ENCODE assay signal across 14 cellular contexts in the genomic region with DNA sequence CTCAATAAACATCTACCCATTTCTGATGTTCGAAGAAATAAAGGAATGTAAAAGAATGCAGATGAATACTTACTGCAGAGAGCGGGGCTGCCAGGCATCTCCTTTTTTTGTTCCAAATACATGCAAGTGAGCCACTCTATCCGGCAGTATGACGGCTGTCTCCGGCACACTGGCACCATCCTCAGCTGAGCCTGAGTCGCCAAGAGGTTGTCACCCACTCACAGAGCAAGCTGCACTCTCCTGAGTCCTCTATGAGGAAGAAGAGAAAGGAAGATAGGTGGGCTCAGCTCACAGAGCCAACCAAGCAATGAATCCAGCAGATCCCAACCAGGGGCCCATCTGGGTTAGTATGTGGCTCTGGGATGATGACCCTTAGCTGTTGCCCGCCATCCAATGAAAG.
DNase-seq lines count a peak whose midpoint lies in the region; ATAC-seq, FAIRE-seq and TF ChIP-seq lines count a peak whose summit lies in the region.
"Had no signal": no experiment of that assay in that cellular context is flagged by ENCODE, and none has a peak within 500 bp of the region (broad histone marks: within the 10 kb centered on the region; RNA-seq: fewer than 3 reads in every experiment).

No MANE protein-coding gene starts in this region.

- no peak for FAIRE-seq in K562 (lab: Jason Lieb, UNC)
- FAIRE-seq: islet of Langerhans had no signal

- H3K27ac ChIP-seq in K562 (ENCODE audit: extremely low read depth, low read depth, low read length) (peak overlapping the region; percentile 24; the same call in 1 of the 3 replicates), thyroid gland (peak overlapping the region in 2 of 3 donors; percentile 22 to 45)
- H3K27ac ChIP-seq: cardiac muscle cell had no signal

- peak overlapping the region; percentile 95 for H3K27ac Mint-ChIP-seq in activated naive CD8-positive, alpha-beta T cell
- no peak overlapping the region for H3K27ac Mint-ChIP-seq in activated naive CD8-positive, alpha-beta T cell treated with anti-CD3 and anti-CD28 coated beads, Interleukin-2, amount 50 U/mL, for 24 hours
- H3K27ac Mint-ChIP-seq in naive B cell (peak overlapping the region in 4 of 6 donors; percentile 54 to 99 (median 81)), WTC11 (no peak overlapping the region)
- H3K27ac Mint-ChIP-seq: activated CD4-positive, alpha-beta T cell treated with anti-CD3 and anti-CD28 coated beads, Interleukin-2, amount 10 ng/mL, durations not matched to agents 7 days and 5 days had no signal

- POLR2A ChIA-PET in K562 (lab: Yijun Ruan, JAX) (no interaction called here), WTC11 (lab: Charles Lee) (no interaction called here)

- ATAC-seq in activated naive CD8-positive, alpha-beta T cell treated with anti-CD3 and anti-CD28 coated beads, Interleukin-2, amount 50 U/mL, for 24 hours = no peak
- no peak for ATAC-seq in K562
- ATAC-seq in naive B cell (ENCODE audit: low read depth in 2 of 2) = no peak
- no peak for ATAC-seq in WTC11

- 0 out of 2 replicates have a peak, but pooled peaks cover 3% of the 10 kb centered on the region for H4K20me1 ChIP-seq in K562 (replicated peaks; ENCODE audit: control insufficient read depth, insufficient read depth, low read length)

- peaks cover 5% of the 10 kb centered on the region for H3K9me1 ChIP-seq in K562 (ENCODE audit: control insufficient read depth, insufficient read depth, low read length)

- H3K4me1 Mint-ChIP-seq in activated naive CD8-positive, alpha-beta T cell (ENCODE audit: low read depth) = peaks cover 80% of the 10 kb centered on the region
- peaks cover 76% of the 10 kb centered on the region for H3K4me1 Mint-ChIP-seq in activated naive CD8-positive, alpha-beta T cell treated with anti-CD3 and anti-CD28 coated beads, Interleukin-2, amount 50 U/mL, for 24 hours
- H3K4me1 Mint-ChIP-seq in naive B cell = peaks cover 66 to 87% (median 85%) of the 10 kb centered on the region in 3 donors
- peaks cover 8% of the 10 kb centered on the region for H3K4me1 Mint-ChIP-seq in WTC11

- TF ChIP-seq CTCF in K562 (IDR thresholded peaks at IDR 0.05 in 2 of 3, conservative IDR thresholded peaks at IDR 0.05 in 1 of 3; ENCODE audit: insufficient read depth in 2 of 3, low read depth in 1 of 3, low read length in 3 of 3) (no peak), thyroid gland (IDR thresholded peaks at IDR 0.05) (no peak), WTC11 (IDR thresholded peaks at IDR 0.05) (no peak)

- no peak for TF ChIP-seq RAD21 in K562 (CRISPR knock-in tag; conservative IDR thresholded peaks at IDR 0.05 in 1 of 2, IDR thresholded peaks at IDR 0.05 in 1 of 2)

- intact Hi-C loops in K562 (cut with micrococcal nuclease) (no loop called here), thyroid gland (cut with DNase I) (no loop called here)

- in situ Hi-C loops in K562 (cut with MboI) = no loop called here

- no peak overlapping the region for H2AFZ ChIP-seq in K562 (ENCODE audit: low read depth, low read length)

- H3K4me3 ChIP-seq in K562 = no peak overlapping the region
- no peak overlapping the region for H3K4me3 ChIP-seq in thyroid gland (replicated peaks in 1 of 3)
- H3K4me3 ChIP-seq: cardiac muscle cell had no signal

- H3K4me1 ChIP-seq in K562 (replicated peaks in 1 of 2; ENCODE audit: control insufficient read depth in 2 of 2, insufficient read depth in 2 of 2, low read length in 2 of 2) (peaks cover 37 to 59% of the 10 kb centered on the region in 2 experiments), thyroid gland (peaks cover 93 to 97% of the 10 kb centered on the region in 2 donors)

- BruUV-seq in K562 (replicated peaks; lab: Mats Ljungman, UMichigan) = no TSS peak

- H3K9me3 ChIP-seq in K562 (replicated peaks; ENCODE audit: control insufficient read depth, insufficient read depth, low read depth, low read length) (no peaks in the 10 kb centered on the region), thyroid gland (no peaks in the 10 kb centered on the region)

- no peak overlapping the region for H3K4me3 Mint-ChIP-seq in activated naive CD8-positive, alpha-beta T cell
- H3K4me3 Mint-ChIP-seq in activated naive CD8-positive, alpha-beta T cell treated with anti-CD3 and anti-CD28 coated beads, Interleukin-2, amount 50 U/mL, for 24 hours = no peak overlapping the region
- peak overlapping the region in 2 of 8 donors; percentile 46 to 73 for H3K4me3 Mint-ChIP-seq in naive B cell
- no peak overlapping the region for H3K4me3 Mint-ChIP-seq in WTC11
- H3K4me3 Mint-ChIP-seq: activated CD4-positive, alpha-beta T cell treated with anti-CD3 and anti-CD28 coated beads, Interleukin-2, amount 10 ng/mL, durations not matched to agents 7 days and 5 days; T-helper 2 cell treated with Interferon-gamma antibody and Interleukin-4, amounts not matched to agents 5 μg/mL and 100 μg/mL, for 36 hours had no signal

- TF ChIP-seq EP300 in K562 (IDR thresholded peaks at IDR 0.05; ENCODE audit: low read length) = no peak

- 88% methylated on average over 7 of the region's 7 CpGs for WGBS in K562 (ENCODE audit: insufficient coverage, low coverage, missing lambda C conversion rate)
- WGBS in thyroid gland, 2 donors = 96% methylated on average over 7 of the region's 7 CpGs

- H3K9ac ChIP-seq in K562 (ENCODE audit: insufficient read depth in 1 of 2, low read depth in 2 of 2, low read length in 2 of 2) = no peak overlapping the region; a peak in 1 of 4 replicates

- H3K79me2 ChIP-seq in K562 (ENCODE audit: control insufficient read depth, insufficient read depth, low read length) = no peaks in the 10 kb centered on the region

- CTCF ChIA-PET in K562 (lab: Yijun Ruan, JAX; ENCODE audit: low intra/inter-chr PET ratio) (no interaction called here), WTC11 (lab: Charles Lee) (no interaction called here)

- DNase-seq in activated naive CD8-positive, alpha-beta T cell treated with anti-CD3 and anti-CD28 coated beads, Interleukin-2, amount 50 U/mL, for 24 hours = no peak
- DNase-seq in K562 (ENCODE audit: extremely low read depth in 1 of 4, low spot score in 3 of 4) = no peak
- DNase-seq in naive B cell = no peak
- DNase-seq in thyroid gland = no peak
- no peak for DNase-seq in WTC11 (ENCODE audit: low spot score)
- no peak for DNase-seq in kidney glomerular epithelial cell (lab: John Stamatoyannopoulos, UW)
- no peak for DNase-seq in UCSD-AML1 (lab: John Stamatoyannopoulos, UW; ENCODE audit: unreplicated experiment)
- DNase-seq: activated CD4-positive, alpha-beta T cell treated with anti-CD3 and anti-CD28 coated beads, Interleukin-2, amount 10 ng/mL, durations not matched to agents 7 days and 5 days; activated effector memory CD4-positive, alpha-beta T cell treated with anti-CD3 and anti-CD28 coated beads, Interleukin-2, amount 50 U/mL, for 16 hours; glutamatergic neuron had no signal

- H3K27me3 ChIP-seq in K562 (ENCODE audit: control insufficient read depth in 2 of 2, insufficient read depth in 2 of 2, low read length in 2 of 2) (no peaks in the 10 kb centered on the region), thyroid gland (no peaks in the 10 kb centered on the region)
- H3K27me3 ChIP-seq: cardiac muscle cell had no signal

- peak overlapping the region; percentile 75; the same call in 1 of the 2 replicates for H3K4me2 ChIP-seq in K562 (ENCODE audit: insufficient read depth, low read length)

- H3K36me3 ChIP-seq in K562 (ENCODE audit: control insufficient read depth, insufficient read depth, low read length) (peaks cover 10% of the 10 kb centered on the region; the same call in 2 of the 3 replicates), thyroid gland (peaks cover 52 to 59% of the 10 kb centered on the region in 2 donors)
- H3K36me3 ChIP-seq: cardiac muscle cell had no signal

- no peaks in the 10 kb centered on the region for H3K9me3 Mint-ChIP-seq in activated naive CD8-positive, alpha-beta T cell (ENCODE audit: low read depth)
- no peaks in the 10 kb centered on the region for H3K9me3 Mint-ChIP-seq in activated naive CD8-positive, alpha-beta T cell treated with anti-CD3 and anti-CD28 coated beads, Interleukin-2, amount 50 U/mL, for 24 hours
- H3K9me3 Mint-ChIP-seq in naive B cell = no peaks in the 10 kb centered on the region
- peaks cover 4% of the 10 kb centered on the region; the same call in 1 of the 2 replicates for H3K9me3 Mint-ChIP-seq in WTC11
- H3K9me3 Mint-ChIP-seq: activated CD4-positive, alpha-beta T cell treated with anti-CD3 and anti-CD28 coated beads, Interleukin-2, amount 10 ng/mL, durations not matched to agents 7 days and 5 days; T-helper 2 cell treated with Interferon-gamma antibody and Interleukin-4, amounts not matched to agents 5 μg/mL and 100 μg/mL, for 36 hours had no signal

- TF ChIP-seq POLR2A in K562 (conservative IDR thresholded peaks at IDR 0.05) (no peak), thyroid gland (IDR thresholded peaks at IDR 0.05) (no peak)

- H3K36me3 Mint-ChIP-seq in activated naive CD8-positive, alpha-beta T cell = peaks cover 15% of the 10 kb centered on the region
- peaks cover 36% of the 10 kb centered on the region for H3K36me3 Mint-ChIP-seq in activated naive CD8-positive, alpha-beta T cell treated with anti-CD3 and anti-CD28 coated beads, Interleukin-2, amount 50 U/mL, for 24 hours (ENCODE audit: low read depth)
- peaks cover 10 to 51% of the 10 kb centered on the region in 2 donors for H3K36me3 Mint-ChIP-seq in naive B cell
- no peaks in the 10 kb centered on the region for H3K36me3 Mint-ChIP-seq in WTC11

- no peaks in the 10 kb centered on the region for H3K27me3 Mint-ChIP-seq in activated naive CD8-positive, alpha-beta T cell
- H3K27me3 Mint-ChIP-seq in activated naive CD8-positive, alpha-beta T cell treated with anti-CD3 and anti-CD28 coated beads, Interleukin-2, amount 50 U/mL, for 24 hours = no peaks in the 10 kb centered on the region
- H3K27me3 Mint-ChIP-seq in naive B cell = no peaks in the 10 kb centered on the region
- no peaks in the 10 kb centered on the region for H3K27me3 Mint-ChIP-seq in WTC11 (ENCODE audit: low read depth)
- H3K27me3 Mint-ChIP-seq: activated CD4-positive, alpha-beta T cell treated with anti-CD3 and anti-CD28 coated beads, Interleukin-2, amount 10 ng/mL, durations not matched to agents 7 days and 5 days had no signal

TF ChIP-seq in WTC11, 78 proteins besides CTCF, POLR2A, EP300 and RAD21:
- TF ChIP-seq NR2C2 (CRISPR knock-in tag; IDR thresholded peaks at IDR 0.05) (no peak), TEAD4 (CRISPR knock-in tag; IDR thresholded peaks at IDR 0.05) (no peak), GRHL2 (CRISPR knock-in tag; IDR thresholded peaks at IDR 0.05; ENCODE audit: insufficient replicate concordance, severe bottlenecking) (no peak)

Comparison
In these comparisons a context has a peak if more than half of its experiments do, and no peak if none do; other contexts are left out.
1. H3K27ac Mint-ChIP-seq: peak in activated naive CD8-positive, alpha-beta T cell (single experiment) and naive B cell (4 of 6); none in activated naive CD8-positive, alpha-beta T cell treated with anti-CD3 and anti-CD28 coated beads, Interleukin-2, amount 50 U/mL, for 24 hours (single experiment) and WTC11 (single experiment).